Comparison of ENCODE assay signal across 10 cellular contexts in genomic region chr9:113886003-113886324, GRCh38. TPM values are rescaled to one million over a fixed set of nuclear protein-coding genes. Genes with fewer than 3 reads are reported as not detected.
DNase-seq lines count a peak whose midpoint lies in the region; ATAC-seq and TF ChIP-seq lines count a peak whose summit lies in the region.
"Had no signal": no experiment of that assay in that cellular context is flagged by ENCODE, and none has a peak within 500 bp of the region (broad histone marks: within the 10 kb centered on the region; RNA-seq: fewer than 3 reads in every experiment).

No MANE protein-coding gene starts in this region.

- H3K4me2 ChIP-seq in MM.1S (ENCODE audit: low read depth, low read length) = peak overlapping the region; percentile 52; the same call in 1 of the 2 replicates

- peaks cover 26% of the 10 kb centered on the region for H3K9me3 Mint-ChIP-seq in nephron progenitor cell

- peaks cover 45% of the 10 kb centered on the region for H3K36me3 Mint-ChIP-seq in nephron progenitor cell (ENCODE audit: low read depth)

- H3K27me3 Mint-ChIP-seq in nephron progenitor cell (ENCODE audit: low read depth, poor library complexity) = no peaks in the 10 kb centered on the region

- H3K36me3 ChIP-seq in MM.1S (replicated peaks; ENCODE audit: insufficient read depth, low read length) (no peaks in the 10 kb centered on the region), esophagus muscularis mucosa (no peaks in the 10 kb centered on the region)

- no peaks in the 10 kb centered on the region for H3K27me3 ChIP-seq in MM.1S (replicated peaks; ENCODE audit: insufficient read depth, low read length)
- H3K27me3 ChIP-seq in esophagus muscularis mucosa = no peaks in the 10 kb centered on the region

- ATAC-seq in HG02973 (IDR thresholded peaks at IDR 0.05; ENCODE audit: unreplicated experiment) = no peak
- no peak for ATAC-seq in GM18873 (IDR thresholded peaks at IDR 0.05; ENCODE audit: low FRiP score, unreplicated experiment)

- no peaks in the 10 kb centered on the region for H3F3A ChIP-seq in MM.1S (ENCODE audit: insufficient read depth, low read length)

- peak; percentile 47 for DNase-seq in AG08395 (ENCODE audit: low spot score)
- no peak for DNase-seq in MM.1S
- DNase-seq in esophagus muscularis mucosa (ENCODE audit: extremely low spot score) = peak; percentile 87
- DNase-seq in nephron progenitor cell = no peak
- DNase-seq in DMS79 (lab: John Stamatoyannopoulos, UW) = no peak
- DNase-seq in stimulated activated CD4-positive, alpha-beta T cell treated with anti-CD3 and anti-CD28 coated beads, Interleukin-2, amount 100 ng/mL, for 24 hours = no peak
- DNase-seq: activated CD4-positive, CD25-positive, alpha-beta regulatory T cell treated with anti-CD3 and anti-CD28 coated beads, Interleukin-2, amount 50 U/mL, for 72 hours; hippocampal formation had no signal

- H3K27ac Mint-ChIP-seq in nephron progenitor cell = peak overlapping the region; percentile 97

- H2AFZ ChIP-seq in MM.1S (ENCODE audit: low read length) = 0 out of 2 replicates have a peak overlapping the region, but pooled peaks have one; percentile 34

- TF ChIP-seq CTCF in MM.1S (IDR thresholded peaks at IDR 0.05; ENCODE audit: low read length) (no peak), esophagus muscularis mucosa (IDR thresholded peaks at IDR 0.05) (no peak), nephron progenitor cell (IDR thresholded peaks at IDR 0.05) (no peak)

- 0 out of 2 replicates have a peak overlapping the region, but pooled peaks have one; percentile 24 for H3K4me3 ChIP-seq in MM.1S (ENCODE audit: low read length)
- H3K4me3 ChIP-seq in esophagus muscularis mucosa = peak overlapping the region; percentile 30 to 44 (median 38)

- 25% methylated on average over 1 of the region's 1 CpG for WGBS in esophagus muscularis mucosa

- no peak for TF ChIP-seq POLR2A in esophagus muscularis mucosa (IDR thresholded peaks at IDR 0.05; ENCODE audit: low read depth)

- no peak for TF ChIP-seq EP300 in esophagus muscularis mucosa (IDR thresholded peaks at IDR 0.05)

- H3K9me3 ChIP-seq in MM.1S (replicated peaks; ENCODE audit: insufficient read depth, low read length) (no peaks in the 10 kb centered on the region), esophagus muscularis mucosa (no peaks in the 10 kb centered on the region)

- no peak overlapping the region for H3K9ac ChIP-seq in MM.1S (ENCODE audit: low read length)

- H3K4me1 Mint-ChIP-seq in nephron progenitor cell = peaks cover 59% of the 10 kb centered on the region

- H3K27ac ChIP-seq in MM.1S (ENCODE audit: low read length) (no peak overlapping the region), esophagus muscularis mucosa (replicated peaks in 1 of 4) (peak overlapping the region in 2 of 4 donors; percentile 19 to 35)

- H3K4me1 ChIP-seq in MM.1S (ENCODE audit: low read length) (peaks cover 9% of the 10 kb centered on the region), esophagus muscularis mucosa (peaks cover 18 to 32% (median 21%) of the 10 kb centered on the region in 4 donors)

- peak overlapping the region; percentile 35 for H3K4me3 Mint-ChIP-seq in nephron progenitor cell

- H3K9me2 ChIP-seq in MM.1S (replicated peaks; ENCODE audit: insufficient read depth, low read length) = no peaks in the 10 kb centered on the region

- intact Hi-C loops in esophagus muscularis mucosa (cut with DNase I) = no loop called here

- no peaks in the 10 kb centered on the region for H3K79me2 ChIP-seq in MM.1S (ENCODE audit: low read length)

- H4K20me1 ChIP-seq in MM.1S (ENCODE audit: insufficient read depth, low read length) = no peaks in the 10 kb centered on the region

RNA-seq across cellular contexts. Expression of gene ZNF618, which starts 9.9 kb away (rescaled TPM):
- total RNA-seq in esophagus muscularis mucosa = 1 to 10 TPM; 1.2 to 4.5 (median 2.6) TPM

Comparison
In these comparisons a context has a peak if more than half of its experiments do, and no peak if none do; other contexts are left out.
1. DNase-seq: peak in AG08395 (single experiment) and esophagus muscularis mucosa (single experiment); none in MM.1S (single experiment), nephron progenitor cell (single experiment), DMS79 (single experiment) and stimulated activated CD4-positive, alpha-beta T cell treated with anti-CD3 and anti-CD28 coated beads, Interleukin-2, amount 100 ng/mL, for 24 hours (0 of 2).